ENCODE assay signal across 15 cellular contexts in genomic region chr4:10965196-10965595, GRCh38.
A peak's percentile ranks its signal among the peaks of the same experiment; 100 is the strongest.
DNase-seq lines count a peak whose midpoint lies in the region; ATAC-seq and TF ChIP-seq lines count a peak whose summit lies in the region.
"Had no signal": no experiment of that assay in that cellular context is flagged by ENCODE, and none has a peak within 500 bp of the region (broad histone marks: within the 10 kb centered on the region; RNA-seq: fewer than 3 reads in every experiment).

No MANE protein-coding gene starts in this region.

- H3K27ac ChIP-seq in left ventricle myocardium inferior (replicated peaks), result no peak overlapping the region

- H3K4me3 ChIP-seq in astrocyte of the spinal cord (ENCODE audit: low read depth, low read length) (no peak overlapping the region), left ventricle myocardium inferior (no peak overlapping the region)

- DNase-seq in DMS 273 (lab: John Stamatoyannopoulos, UW; ENCODE audit: unreplicated experiment) (peak; percentile 70), NCI-H146 (lab: John Stamatoyannopoulos, UW) (peak; percentile 73), astrocyte of the spinal cord (ENCODE audit: low read depth, low spot score) (peak; percentile 75), neural crest cell (ENCODE audit: low read depth, low spot score) (no peak), left ventricle myocardium inferior (no peak), NCI-H524 (lab: John Stamatoyannopoulos, UW) (no peak)
- no peak for DNase-seq in activated naive CD8-positive, alpha-beta T cell treated with anti-CD3 and anti-CD28 coated beads, Interleukin-2, amount 50 U/mL, for 24 hours
- DNase-seq: AML-193; CD4-positive, alpha-beta T cell; DND-41; KG1; NCI-H1105; NCI-H2029; NCI-H226; SIG-M5 had no signal

- H3K9me3 ChIP-seq in left ventricle myocardium inferior (replicated peaks), result no peaks in the 10 kb centered on the region

- no peak for TF ChIP-seq CTCF in astrocyte of the spinal cord (IDR thresholded peaks at IDR 0.05; ENCODE audit: low read depth, low read length)
- TF ChIP-seq CTCF in neural crest cell (conservative IDR thresholded peaks at IDR 0.05), result no peak
- no peak for TF ChIP-seq CTCF in left ventricle myocardium inferior (IDR thresholded peaks at IDR 0.05; ENCODE audit: borderline replicate concordance)

- H3K27ac Mint-ChIP-seq in neural crest cell (ENCODE audit: unreplicated experiment), result peak overlapping the region; percentile 29
- H3K27ac Mint-ChIP-seq in activated naive CD8-positive, alpha-beta T cell treated with anti-CD3 and anti-CD28 coated beads, Interleukin-2, amount 50 U/mL, for 24 hours, result no peak overlapping the region
- H3K27ac Mint-ChIP-seq: CD4-positive, alpha-beta T cell had no signal

- H3K27me3 ChIP-seq in left ventricle myocardium inferior (ENCODE audit: low read depth), result peaks cover 10% of the 10 kb centered on the region

- peaks cover 9% of the 10 kb centered on the region for H3K9me3 Mint-ChIP-seq in neural crest cell
- H3K9me3 Mint-ChIP-seq in activated naive CD8-positive, alpha-beta T cell treated with anti-CD3 and anti-CD28 coated beads, Interleukin-2, amount 50 U/mL, for 24 hours, result peaks cover 9% of the 10 kb centered on the region
- H3K9me3 Mint-ChIP-seq: CD4-positive, alpha-beta T cell had no signal

- no peaks in the 10 kb centered on the region for H3K4me1 ChIP-seq in left ventricle myocardium inferior

- H3K4me3 Mint-ChIP-seq in neural crest cell, result peak overlapping the region; percentile 2
- H3K4me3 Mint-ChIP-seq in activated naive CD8-positive, alpha-beta T cell treated with anti-CD3 and anti-CD28 coated beads, Interleukin-2, amount 50 U/mL, for 24 hours, result no peak overlapping the region
- H3K4me3 Mint-ChIP-seq: CD4-positive, alpha-beta T cell had no signal

- H3K36me3 ChIP-seq in left ventricle myocardium inferior, result no peaks in the 10 kb centered on the region

- in situ Hi-C loops in astrocyte of the spinal cord (cut with HindIII; ENCODE audit: low sequenced_read_pairs), result no loop called here

- ATAC-seq in activated naive CD8-positive, alpha-beta T cell treated with anti-CD3 and anti-CD28 coated beads, Interleukin-2, amount 50 U/mL, for 24 hours, result no peak

- intact Hi-C loops in left ventricle myocardium inferior (cut with micrococcal nuclease), result no loop called here

- H3K4me1 Mint-ChIP-seq in neural crest cell, result peaks cover 28% of the 10 kb centered on the region
- H3K4me1 Mint-ChIP-seq in activated naive CD8-positive, alpha-beta T cell treated with anti-CD3 and anti-CD28 coated beads, Interleukin-2, amount 50 U/mL, for 24 hours, result no peaks in the 10 kb centered on the region

- H3K27me3 Mint-ChIP-seq in neural crest cell (ENCODE audit: low read depth), result no peaks in the 10 kb centered on the region
- no peaks in the 10 kb centered on the region for H3K27me3 Mint-ChIP-seq in activated naive CD8-positive, alpha-beta T cell treated with anti-CD3 and anti-CD28 coated beads, Interleukin-2, amount 50 U/mL, for 24 hours
- H3K27me3 Mint-ChIP-seq: CD4-positive, alpha-beta T cell had no signal

- peaks cover 2% of the 10 kb centered on the region for H3K36me3 Mint-ChIP-seq in neural crest cell (ENCODE audit: low read depth)
- H3K36me3 Mint-ChIP-seq in activated naive CD8-positive, alpha-beta T cell treated with anti-CD3 and anti-CD28 coated beads, Interleukin-2, amount 50 U/mL, for 24 hours (ENCODE audit: low read depth), result no peaks in the 10 kb centered on the region

Comparison
In these comparisons a context has a peak if more than half of its experiments do, and no peak if none do; other contexts are left out.
1. DNase-seq: peak in DMS 273 (single experiment), NCI-H146 (single experiment) and astrocyte of the spinal cord (single experiment); none in neural crest cell (single experiment), activated naive CD8-positive, alpha-beta T cell treated with anti-CD3 and anti-CD28 coated beads, Interleukin-2, amount 50 U/mL, for 24 hours (single experiment), left ventricle myocardium inferior (single experiment) and NCI-H524 (0 of 2).